32 cellular contexts compared by ENCODE assay signal in the genomic region with DNA sequence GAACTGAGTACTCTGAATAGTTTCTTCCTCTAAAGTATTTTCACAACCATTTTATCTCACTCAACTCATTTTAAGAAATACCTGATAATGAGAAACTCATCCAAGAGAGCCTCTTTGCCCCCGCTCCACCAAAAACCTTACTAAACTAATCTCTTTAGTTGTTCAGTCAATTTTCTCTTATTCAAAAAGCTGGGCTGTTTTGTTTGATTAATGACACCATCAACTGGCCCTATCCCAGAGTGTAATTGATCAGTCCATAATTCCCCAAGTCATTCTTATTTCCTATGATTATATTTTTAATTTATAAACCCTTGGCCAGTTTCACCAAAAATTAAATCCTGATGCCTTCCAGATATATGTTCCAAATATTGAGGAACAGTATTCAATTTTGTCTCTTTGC. TPM values are rescaled to one million over a fixed set of nuclear protein-coding genes. Genes with fewer than 3 reads are reported as not detected.
"Had no signal": no experiment of that assay in that cellular context is flagged by ENCODE, and none has a peak within 500 bp of the region (broad histone marks: within the 10 kb centered on the region; RNA-seq: fewer than 3 reads in every experiment).

No MANE protein-coding gene starts in this region.

- H3K9me3 ChIP-seq: ascending aorta, breast epithelium, colonic mucosa, esophagus muscularis mucosa, gastrocnemius medialis, heart right ventricle had no signal

- H3K36me3 ChIP-seq: ascending aorta, breast epithelium, cardiac muscle cell, colonic mucosa, esophagus muscularis mucosa, gastrocnemius medialis, heart right ventricle had no signal

- H3K4me3 ChIP-seq: ascending aorta, breast epithelium, cardiac muscle cell, colonic mucosa, dorsolateral prefrontal cortex, esophagus muscularis mucosa, gastrocnemius medialis, heart right ventricle had no signal

- ATAC-seq: activated CD4-positive, alpha-beta T cell treated with anti-CD3 and anti-CD28 coated beads for 36 hours; activated CD8-positive, alpha-beta memory T cell treated with anti-CD3 and anti-CD28 coated beads, Interleukin-2, amount 10 ng/mL, durations not matched to agents 7 days and 5 days; activated CD8-positive, alpha-beta T cell treated with anti-CD3 and anti-CD28 coated beads, Interleukin-2, amount 10 ng/mL, durations not matched to agents 7 days and 5 days; activated naive CD8-positive, alpha-beta T cell treated with anti-CD3 and anti-CD28 coated beads, Interleukin-2, amount 50 U/mL, for 24 hours; foreskin keratinocyte; gastrocnemius medialis; heart right ventricle; T-cell had no signal

- H3K27ac ChIP-seq: ascending aorta, breast epithelium, cardiac muscle cell, colonic mucosa, esophagus muscularis mucosa, foreskin keratinocyte had no signal

- H3K4me1 ChIP-seq: breast epithelium, colonic mucosa, foreskin keratinocyte had no signal

- DNase-seq: activated CD4-positive, alpha-beta memory T cell treated with anti-CD3 and anti-CD28 coated beads for 36 hours; activated CD4-positive, alpha-beta T cell treated with anti-CD3 and anti-CD28 coated beads for 36 hours; activated CD4-positive, alpha-beta T cell treated with anti-CD3 and anti-CD28 coated beads, Interleukin-2, amount 10 ng/mL, durations not matched to agents 24 days and 14 days; activated CD4-positive, CD25-positive, alpha-beta regulatory T cell; activated CD4-positive, CD25-positive, alpha-beta regulatory T cell treated with anti-CD3 and anti-CD28 coated beads, Interleukin-2, amount 50 U/mL, for 72 hours; activated CD8-positive, alpha-beta memory T cell treated with anti-CD3 and anti-CD28 coated beads, Interleukin-2, amount 10 ng/mL, durations not matched to agents 7 days and 5 days; activated CD8-positive, alpha-beta memory T cell treated with anti-CD3 and anti-CD28 coated beads, Interleukin-2, amount 50 U/mL, for 4 hours; activated CD8-positive, alpha-beta T cell treated with anti-CD3 and anti-CD28 coated beads, Interleukin-2, amount 10 ng/mL, durations not matched to agents 7 days and 5 days; activated effector memory CD4-positive, alpha-beta T cell treated with anti-CD3 and anti-CD28 coated beads, Interleukin-2, amount 50 U/mL, for 16 hours; activated naive CD4-positive, alpha-beta T cell treated with anti-CD3 and anti-CD28 coated beads for 36 hours; activated naive CD8-positive, alpha-beta T cell treated with anti-CD3 and anti-CD28 coated beads for 36 hours; activated naive CD8-positive, alpha-beta T cell treated with anti-CD3 and anti-CD28 coated beads, Interleukin-2, amount 50 U/mL, for 24 hours; activated T-cell treated with anti-CD3 and anti-CD28 coated beads, Interleukin-2, amount 50 U/mL, for 1 hour; activated T-cell treated with anti-CD3 and anti-CD28 coated beads, Interleukin-2, amount 50 U/mL, for 48 hours; central memory CD4-positive, alpha-beta T cell; cerebellar nuclear complex; colonic mucosa; dorsolateral prefrontal cortex; effector memory CD4-positive, alpha-beta T cell; endodermal cell; erythroblast; foreskin keratinocyte; gastrocnemius medialis; heart right ventricle; T-cell had no signal

- H3K27me3 ChIP-seq: ascending aorta, breast epithelium, cardiac muscle cell, colonic mucosa, dorsolateral prefrontal cortex, esophagus muscularis mucosa, foreskin keratinocyte, gastrocnemius medialis, heart right ventricle had no signal

RNA-seq across cellular contexts. Expression of a gene that starts 10.3 kb away (rescaled TPM):
- total RNA-seq: activated CD4-positive, alpha-beta memory T cell treated with anti-CD3 and anti-CD28 coated beads for 36 hours; activated CD4-positive, alpha-beta T cell treated with anti-CD3 and anti-CD28 coated beads for 36 hours; activated CD4-positive, alpha-beta T cell treated with anti-CD3 and anti-CD28 coated beads, Interleukin-2, amount 10 ng/mL, durations not matched to agents 24 days and 14 days; activated CD8-positive, alpha-beta memory T cell treated with anti-CD3 and anti-CD28 coated beads for 36 hours; activated CD8-positive, alpha-beta memory T cell treated with anti-CD3 and anti-CD28 coated beads, Interleukin-2, amount 10 ng/mL, durations not matched to agents 7 days and 5 days; activated CD8-positive, alpha-beta T cell treated with anti-CD3 and anti-CD28 coated beads, Interleukin-2, amount 10 ng/mL, durations not matched to agents 7 days and 5 days; activated naive CD4-positive, alpha-beta T cell treated with anti-CD3 and anti-CD28 coated beads for 36 hours; activated naive CD8-positive, alpha-beta T cell treated with anti-CD3 and anti-CD28 coated beads for 36 hours; activated T-helper 1 cell treated with anti-CD3 and anti-CD28 coated beads, Interleukin-12 subunit alpha, Interleukin-12 subunit beta, Interleukin-2, Interleukin-4 antibody, amounts not matched to agents 30 ng/mL and 10 ng/mL and 1 ng/mL, durations not matched to agents 14 hours and 24 hours and 36 hours; activated T-helper 2 cell treated with anti-CD3 and anti-CD28 coated beads, Interferon-gamma antibody, Interleukin-2, Interleukin-4, amounts not matched to agents 10 μg/mL and 5 μg/mL and 100 μg/mL, durations not matched to agents 14 hours and 24 hours and 36 hours had no signal
